ENCODE assay signal across 33 cellular contexts in the genomic region with DNA sequence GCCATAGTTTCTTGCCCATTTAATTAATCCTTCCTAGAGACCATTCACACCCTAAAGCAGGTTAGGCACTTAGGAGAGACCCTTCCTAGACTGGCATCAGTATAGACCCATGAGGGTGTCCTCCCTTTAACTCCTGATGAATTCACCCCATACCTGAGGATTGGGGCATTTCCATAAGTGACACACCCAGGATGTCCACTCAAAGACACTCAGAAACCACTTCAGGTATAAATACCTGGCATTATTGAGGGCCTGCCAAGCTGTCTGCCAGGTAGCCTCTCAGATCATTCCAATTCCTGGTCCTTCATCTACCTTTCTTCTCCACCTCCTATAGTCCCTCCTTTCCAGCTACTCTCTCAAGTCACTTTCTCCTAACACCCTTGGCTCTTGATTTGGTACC. TPM values are rescaled to one million over a fixed set of nuclear protein-coding genes. Genes with fewer than 3 reads are reported as not detected.
"Had no signal": no experiment of that assay in that cellular context is flagged by ENCODE, and none has a peak within 500 bp of the region (broad histone marks: within the 10 kb centered on the region; RNA-seq: fewer than 3 reads in every experiment).

No MANE protein-coding gene starts in this region.

- H3K4me2 ChIP-seq: KMS-11 had no signal

- H3K27ac ChIP-seq: KMS-11, VCaP had no signal

- H3K9ac ChIP-seq: KMS-11 had no signal

- DNase-seq: activated CD4-positive, alpha-beta memory T cell treated with anti-CD3 and anti-CD28 coated beads, Interleukin-2, amount 10 ng/mL, durations not matched to agents 7 days and 5 days; activated CD4-positive, alpha-beta T cell treated with anti-CD3 and anti-CD28 coated beads for 1 hour; activated CD4-positive, alpha-beta T cell treated with anti-CD3 and anti-CD28 coated beads for 48 hours; activated CD4-positive, CD25-positive, alpha-beta regulatory T cell; activated CD8-positive, alpha-beta memory T cell treated with anti-CD3 and anti-CD28 coated beads for 24 hours; activated CD8-positive, alpha-beta memory T cell treated with anti-CD3 and anti-CD28 coated beads, Interleukin-2, amount 10 ng/mL, durations not matched to agents 7 days and 5 days; activated CD8-positive, alpha-beta memory T cell treated with anti-CD3 and anti-CD28 coated beads, Interleukin-2, amount 50 U/mL, for 48 hours; activated effector memory CD4-positive, alpha-beta T cell treated with Interleukin-2 at 50 U/mL for 16 hours; activated naive CD4-positive, alpha-beta T cell treated with anti-CD3 and anti-CD28 coated beads, Interleukin-2, amount 10 ng/mL, durations not matched to agents 7 days and 5 days; activated naive CD8-positive, alpha-beta T cell treated with anti-CD3 and anti-CD28 coated beads, Interleukin-2, amount 50 U/mL, for 24 hours; activated T-cell treated with anti-CD3 and anti-CD28 coated beads, Interleukin-2, amount 50 U/mL, for 48 hours; anterior cingulate cortex; caudate nucleus; cerebellar nuclear complex; MM.1S; MV-4-11; NCI-H1092; NCI-H1436 treated with DMSO at 0.1 percent for 48 hours; NCI-H1694 treated with DMSO at 0.1 percent for 48 hours; NCI-H2081; NCI-H345; NCI-H526 treated with DMSO at 0.1 percent for 48 hours; NCI-H774; SW 1271; T-helper 1 cell; T-helper 2 cell; T-helper 9 cell had no signal

- ATAC-seq: activated CD8-positive, alpha-beta memory T cell treated with anti-CD3 and anti-CD28 coated beads, Interleukin-2, amount 10 ng/mL, durations not matched to agents 7 days and 5 days; activated naive CD8-positive, alpha-beta T cell treated with anti-CD3 and anti-CD28 coated beads, Interleukin-2, amount 50 U/mL, for 24 hours; Panc1; Right ventricle myocardium inferior had no signal

RNA-seq across cellular contexts. Expression of a gene that starts 57.5 kb away (rescaled TPM):
- total RNA-seq: bronchial epithelial cell, LHCN-M2, Right ventricle myocardium inferior had no signal
